40 cellular contexts compared by ENCODE assay signal in genomic region chr2:62913311-62913710, GRCh38.
"Had no signal": no experiment of that assay in that cellular context is flagged by ENCODE, and none has a peak within 500 bp of the region (broad histone marks: within the 10 kb centered on the region; RNA-seq: fewer than 3 reads in every experiment).

No MANE protein-coding gene starts in this region.

- H3K4me3 Mint-ChIP-seq: activated naive CD4-positive, alpha-beta T cell treated with anti-CD3 and anti-CD28 coated beads for 36 hours; activated naive CD4-positive, alpha-beta T cell treated with anti-CD3 and anti-CD28 coated beads, Interleukin-2, amount 10 ng/mL, durations not matched to agents 7 days and 5 days; activated naive CD4-positive, alpha-beta T cell treated with anti-CD3 and anti-CD28 coated beads, Interleukin-2, amount 50 U/mL, for 24 hours; activated naive CD8-positive, alpha-beta T cell; activated naive CD8-positive, alpha-beta T cell treated with anti-CD3 and anti-CD28 coated beads for 36 hours; activated naive CD8-positive, alpha-beta T cell treated with anti-CD3 and anti-CD28 coated beads, Interleukin-2, amount 10 ng/mL, durations not matched to agents 7 days and 5 days; activated naive CD8-positive, alpha-beta T cell treated with anti-CD3 and anti-CD28 coated beads, Interleukin-2, amount 50 U/mL, for 24 hours; activated T-cell treated with anti-CD3 and anti-CD28 coated beads, Interleukin-2, amount 50 U/mL, for 24 hours; activated T-cell treated with anti-CD3 and anti-CD28 coated beads, Interleukin-2, amount 50 U/mL, for 4 hours; activated T-cell treated with anti-CD3 and anti-CD28 coated beads, Interleukin-2, amount 50 U/mL, for 72 hours; activated T-helper 1 cell treated with anti-CD3 and anti-CD28 coated beads, Interleukin-12 subunit alpha, Interleukin-12 subunit beta, Interleukin-2, Interleukin-4 antibody, amounts not matched to agents 30 ng/mL and 10 ng/mL and 1 ng/mL, durations not matched to agents 14 hours and 24 hours and 36 hours; activated T-helper 17 cell treated with anti-CD3 and anti-CD28 coated beads, Interleukin-2, amount 50 U/mL, for 72 hours; brain; central memory CD8-positive, alpha-beta T cell had no signal

- H3K27ac Mint-ChIP-seq: activated naive CD4-positive, alpha-beta T cell treated with anti-CD3 and anti-CD28 coated beads for 36 hours; activated naive CD4-positive, alpha-beta T cell treated with anti-CD3 and anti-CD28 coated beads, Interleukin-2, amount 10 ng/mL, durations not matched to agents 7 days and 5 days; activated naive CD4-positive, alpha-beta T cell treated with anti-CD3 and anti-CD28 coated beads, Interleukin-2, amount 50 U/mL, for 24 hours; activated naive CD4-positive, alpha-beta T cell treated with anti-CD3 and anti-CD28 coated beads, Interleukin-2, amount 50 U/mL, for 72 hours; activated naive CD8-positive, alpha-beta T cell; activated naive CD8-positive, alpha-beta T cell treated with anti-CD3 and anti-CD28 coated beads for 36 hours; activated naive CD8-positive, alpha-beta T cell treated with anti-CD3 and anti-CD28 coated beads, Interleukin-2, amount 10 ng/mL, durations not matched to agents 7 days and 5 days; activated naive CD8-positive, alpha-beta T cell treated with anti-CD3 and anti-CD28 coated beads, Interleukin-2, amount 50 U/mL, for 24 hours; activated T-cell treated with anti-CD3 and anti-CD28 coated beads, Interleukin-2, amount 50 U/mL, for 24 hours; activated T-cell treated with anti-CD3 and anti-CD28 coated beads, Interleukin-2, amount 50 U/mL, for 72 hours; activated T-helper 1 cell treated with anti-CD3 and anti-CD28 coated beads, Interleukin-12 subunit alpha, Interleukin-12 subunit beta, Interleukin-2, Interleukin-4 antibody, amounts not matched to agents 30 ng/mL and 10 ng/mL and 1 ng/mL, durations not matched to agents 14 hours and 24 hours and 36 hours; activated T-helper 17 cell treated with anti-CD3 and anti-CD28 coated beads, Interleukin-2, amount 50 U/mL, for 72 hours; activated T-helper 2 cell treated with anti-CD3 and anti-CD28 coated beads, Interferon-gamma antibody, Interleukin-2, Interleukin-4, amounts not matched to agents 10 μg/mL and 5 μg/mL and 100 μg/mL, durations not matched to agents 14 hours and 24 hours and 36 hours; brain had no signal

- FAIRE-seq: astrocyte, bronchial epithelial cell had no signal

- H3K4me3 ChIP-seq: adrenal gland, ascending aorta, body of pancreas, breast epithelium, cardiac muscle cell had no signal

- H3K36me3 Mint-ChIP-seq: activated naive CD4-positive, alpha-beta T cell treated with anti-CD3 and anti-CD28 coated beads, Interleukin-2, amount 10 ng/mL, durations not matched to agents 7 days and 5 days had no signal

- H3K27me3 ChIP-seq: adrenal gland, ascending aorta, body of pancreas, brain microvascular endothelial cell, breast epithelium, cardiac muscle cell had no signal

- ATAC-seq: activated naive CD4-positive, alpha-beta T cell treated with anti-CD3 and anti-CD28 coated beads, Interleukin-2, amount 50 U/mL, for 72 hours; activated naive CD8-positive, alpha-beta T cell treated with anti-CD3 and anti-CD28 coated beads, Interleukin-2, amount 50 U/mL, for 24 hours; activated T-cell treated with anti-CD3 and anti-CD28 coated beads, Interleukin-2, amount 50 U/mL, for 4 hours; activated T-cell treated with anti-CD3 and anti-CD28 coated beads, Interleukin-2, amount 50 U/mL, for 72 hours; activated T-helper 17 cell treated with anti-CD3 and anti-CD28 coated beads, Interleukin-2, amount 50 U/mL, for 72 hours; body of pancreas had no signal

- H3K27me3 Mint-ChIP-seq: activated naive CD4-positive, alpha-beta T cell treated with anti-CD3 and anti-CD28 coated beads, Interleukin-2, amount 10 ng/mL, durations not matched to agents 7 days and 5 days; activated naive CD4-positive, alpha-beta T cell treated with anti-CD3 and anti-CD28 coated beads, Interleukin-2, amount 50 U/mL, for 24 hours; activated naive CD8-positive, alpha-beta T cell; activated naive CD8-positive, alpha-beta T cell treated with anti-CD3 and anti-CD28 coated beads for 36 hours; activated naive CD8-positive, alpha-beta T cell treated with anti-CD3 and anti-CD28 coated beads, Interleukin-2, amount 10 ng/mL, durations not matched to agents 7 days and 5 days; activated naive CD8-positive, alpha-beta T cell treated with anti-CD3 and anti-CD28 coated beads, Interleukin-2, amount 50 U/mL, for 24 hours; activated T-cell treated with anti-CD3 and anti-CD28 coated beads, Interleukin-2, amount 50 U/mL, for 24 hours; activated T-helper 17 cell treated with anti-CD3 and anti-CD28 coated beads, Interleukin-2, amount 50 U/mL, for 72 hours; brain; central memory CD8-positive, alpha-beta T cell had no signal

- H3K27ac ChIP-seq: adrenal gland, ascending aorta, body of pancreas, brain microvascular endothelial cell, breast epithelium, cardiac muscle cell had no signal

- H3K9me3 ChIP-seq: adrenal gland, ascending aorta, body of pancreas, breast epithelium had no signal

- H3K4me1 Mint-ChIP-seq: activated naive CD4-positive, alpha-beta T cell treated with anti-CD3 and anti-CD28 coated beads, Interleukin-2, amount 10 ng/mL, durations not matched to agents 7 days and 5 days; activated naive CD4-positive, alpha-beta T cell treated with anti-CD3 and anti-CD28 coated beads, Interleukin-2, amount 50 U/mL, for 24 hours; activated naive CD8-positive, alpha-beta T cell treated with anti-CD3 and anti-CD28 coated beads, Interleukin-2, amount 10 ng/mL, durations not matched to agents 7 days and 5 days; activated naive CD8-positive, alpha-beta T cell treated with anti-CD3 and anti-CD28 coated beads, Interleukin-2, amount 50 U/mL, for 24 hours; activated T-helper 17 cell treated with anti-CD3 and anti-CD28 coated beads, Interleukin-2, amount 50 U/mL, for 72 hours had no signal

- H3K9me3 Mint-ChIP-seq: activated naive CD4-positive, alpha-beta T cell treated with anti-CD3 and anti-CD28 coated beads, Interleukin-2, amount 10 ng/mL, durations not matched to agents 7 days and 5 days; activated naive CD4-positive, alpha-beta T cell treated with anti-CD3 and anti-CD28 coated beads, Interleukin-2, amount 50 U/mL, for 24 hours; activated naive CD8-positive, alpha-beta T cell treated with anti-CD3 and anti-CD28 coated beads, Interleukin-2, amount 10 ng/mL, durations not matched to agents 7 days and 5 days; activated T-cell treated with anti-CD3 and anti-CD28 coated beads, Interleukin-2, amount 50 U/mL, for 4 hours; activated T-helper 1 cell treated with anti-CD3 and anti-CD28 coated beads, Interleukin-12 subunit alpha, Interleukin-12 subunit beta, Interleukin-2, Interleukin-4 antibody, amounts not matched to agents 30 ng/mL and 10 ng/mL and 1 ng/mL, durations not matched to agents 14 hours and 24 hours and 36 hours; activated T-helper 17 cell treated with anti-CD3 and anti-CD28 coated beads, Interleukin-2, amount 50 U/mL, for 72 hours; activated T-helper 2 cell treated with anti-CD3 and anti-CD28 coated beads, Interferon-gamma antibody, Interleukin-2, Interleukin-4, amounts not matched to agents 10 μg/mL and 5 μg/mL and 100 μg/mL, durations not matched to agents 14 hours and 24 hours and 36 hours; brain; central memory CD8-positive, alpha-beta T cell had no signal

- DNase-seq: activated effector memory CD4-positive, alpha-beta T cell treated with anti-CD3 and anti-CD28 coated beads, Interleukin-2, amount 50 U/mL, for 16 hours; activated effector memory CD4-positive, alpha-beta T cell treated with Interleukin-2 at 50 U/mL for 16 hours; activated gamma-delta T cell; activated gamma-delta T cell treated with Interleukin-2 at 50 U/mL for 16 hours; activated naive CD4-positive, alpha-beta T cell; activated naive CD4-positive, alpha-beta T cell treated with anti-CD3 and anti-CD28 coated beads for 36 hours; activated naive CD4-positive, alpha-beta T cell treated with anti-CD3 and anti-CD28 coated beads, Interleukin-2, amount 10 ng/mL, durations not matched to agents 7 days and 5 days; activated naive CD4-positive, alpha-beta T cell treated with anti-CD3 and anti-CD28 coated beads, Interleukin-2, amount 50 U/mL, for 16 hours; activated naive CD4-positive, alpha-beta T cell treated with Interleukin-2 at 50 U/mL for 16 hours; activated naive CD8-positive, alpha-beta T cell treated with anti-CD3 and anti-CD28 coated beads for 36 hours; activated naive CD8-positive, alpha-beta T cell treated with anti-CD3 and anti-CD28 coated beads, Interleukin-2, amount 10 ng/mL, durations not matched to agents 7 days and 5 days; activated naive CD8-positive, alpha-beta T cell treated with anti-CD3 and anti-CD28 coated beads, Interleukin-2, amount 50 U/mL, for 24 hours; activated T-cell treated with anti-CD3 and anti-CD28 coated beads, Interleukin-2, amount 50 U/mL, for 1 hour; activated T-cell treated with anti-CD3 and anti-CD28 coated beads, Interleukin-2, amount 50 U/mL, for 24 hours; activated T-cell treated with anti-CD3 and anti-CD28 coated beads, Interleukin-2, amount 50 U/mL, for 4 hours; activated T-cell treated with anti-CD3 and anti-CD28 coated beads, Interleukin-2, amount 50 U/mL, for 48 hours; activated T-cell treated with anti-CD3 and anti-CD28 coated beads, Interleukin-2, amount 50 U/mL, for 72 hours; adrenal gland; amniotic stem cell; amygdala; anterior cingulate cortex; aorta; body of pancreas; brain microvascular endothelial cell; caudate nucleus; central memory CD4-positive, alpha-beta T cell; cerebellar nuclear complex had no signal

- H3K4me1 ChIP-seq: adrenal gland, ascending aorta, body of pancreas, breast epithelium had no signal

- H3K36me3 ChIP-seq: adrenal gland, ascending aorta, brain microvascular endothelial cell, breast epithelium, cardiac muscle cell had no signal
